ENCODE assay signal across 21 cellular contexts in the genomic region with DNA sequence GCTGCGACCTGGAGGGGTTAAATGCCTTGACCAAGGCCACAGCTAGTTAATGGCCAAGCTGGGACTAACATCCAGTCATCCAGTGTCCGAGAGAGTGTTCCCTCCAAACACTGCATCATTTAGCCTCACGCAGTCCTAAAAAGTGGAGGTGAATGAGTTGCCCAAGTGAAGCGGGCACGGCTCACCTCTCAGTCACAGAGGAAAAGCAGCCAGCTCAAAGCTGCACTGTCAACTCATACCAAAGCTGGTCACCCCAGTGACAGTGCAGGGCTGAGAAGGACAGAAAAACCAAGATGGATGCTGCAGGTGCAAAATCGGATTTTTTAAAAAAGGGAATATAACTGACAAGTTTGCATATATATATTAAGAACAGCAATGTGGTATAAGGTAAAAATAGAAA.
"Had no signal": no experiment of that assay in that cellular context is flagged by ENCODE, and none has a peak within 500 bp of the region (broad histone marks: within the 10 kb centered on the region; RNA-seq: fewer than 3 reads in every experiment).

No MANE protein-coding gene starts in this region.

- H3K4me3 Mint-ChIP-seq: immature natural killer cell; naive thymus-derived CD4-positive, alpha-beta T cell had no signal

- H3K36me3 ChIP-seq: colonic mucosa, esophagus muscularis mucosa, gastroesophageal sphincter, heart left ventricle, left lung, lower lobe of right lung had no signal

- ATAC-seq: foreskin keratinocyte; gastroesophageal sphincter; heart left ventricle; left cardiac atrium; left lung; left ventricle myocardium superior; lower lobe of right lung; naive thymus-derived CD4-positive, alpha-beta T cell had no signal

- H3K27ac Mint-ChIP-seq: immature natural killer cell; naive thymus-derived CD4-positive, alpha-beta T cell had no signal

- H3K36me3 Mint-ChIP-seq: immature natural killer cell; naive thymus-derived CD4-positive, alpha-beta T cell had no signal

- DNase-seq: colonic mucosa; dermis blood vessel endothelial cell; effector CD4-positive, alpha-beta T cell; effector memory CD4-positive, alpha-beta T cell; foreskin keratinocyte; heart left ventricle; hypothalamus; immature natural killer cell; islet precursor cell; left cardiac atrium; left lung; left ventricle myocardium superior; lower lobe of right lung; midbrain; naive thymus-derived CD4-positive, alpha-beta T cell had no signal

- H3K4me1 Mint-ChIP-seq: naive thymus-derived CD4-positive, alpha-beta T cell had no signal

- FAIRE-seq: endothelial cell of umbilical vein, frontal cortex had no signal

- H3K27ac ChIP-seq: colonic mucosa, esophagus muscularis mucosa, foreskin keratinocyte, gastroesophageal sphincter, heart left ventricle, hepatocyte, left lung, lower lobe of right lung had no signal

- H3K4me1 ChIP-seq: colonic mucosa, foreskin keratinocyte, gastroesophageal sphincter, left lung, lower lobe of right lung had no signal

- H2AFZ ChIP-seq: hepatocyte had no signal

- H3K27me3 ChIP-seq: colonic mucosa, dorsolateral prefrontal cortex, foreskin keratinocyte, heart left ventricle, hepatocyte had no signal

- H3K79me2 ChIP-seq: hepatocyte had no signal

- H3K9me3 ChIP-seq: colonic mucosa, left lung, lower lobe of right lung had no signal

- H3K4me2 ChIP-seq: hepatocyte had no signal

- H3K4me3 ChIP-seq: colonic mucosa, dorsolateral prefrontal cortex, esophagus muscularis mucosa, gastroesophageal sphincter, heart left ventricle, hepatocyte, left lung, lower lobe of right lung had no signal
